In the genomic region with DNA sequence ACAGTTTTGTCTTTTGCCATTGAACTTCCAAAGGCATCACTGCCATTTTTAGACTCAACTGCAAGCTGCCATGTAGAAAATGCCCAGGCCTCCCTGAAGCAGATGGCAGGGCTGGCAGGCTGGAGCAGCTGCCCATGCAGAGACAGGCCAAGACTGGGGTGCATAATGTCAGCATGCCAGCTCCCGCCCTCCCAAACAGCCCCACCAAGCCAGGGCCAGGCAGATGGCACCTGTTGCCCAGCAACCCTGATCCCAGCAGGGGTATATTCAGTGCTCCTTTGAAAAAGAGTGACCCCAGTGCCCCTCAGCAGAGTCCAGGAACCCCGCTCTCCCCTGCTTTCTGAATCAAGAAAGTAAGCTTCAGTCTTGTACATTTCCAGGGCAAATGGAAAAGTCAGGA, we compare ENCODE assay signal across 17 cellular contexts. TPM values are rescaled to one million over a fixed set of nuclear protein-coding genes. Genes with fewer than 3 reads are reported as not detected.
DNase-seq lines count a peak whose midpoint lies in the region; ATAC-seq and TF ChIP-seq lines count a peak whose summit lies in the region.
"Had no signal": no experiment of that assay in that cellular context is flagged by ENCODE, and none has a peak within 500 bp of the region (broad histone marks: within the 10 kb centered on the region; RNA-seq: fewer than 3 reads in every experiment).

No MANE protein-coding gene starts in this region.

- TF ChIP-seq CTCF in PC-9 (conservative IDR thresholded peaks at IDR 0.05), result no peak

- H2AFZ ChIP-seq in PC-9, result no peak overlapping the region

- intact Hi-C loops in left ventricle myocardium superior (cut with micrococcal nuclease) (no loop called here), PC-9 (cut with micrococcal nuclease; ENCODE audit: unreplicated experiment) (no loop called here)

- no peaks in the 10 kb centered on the region for H3K9me2 ChIP-seq in PC-9 (ENCODE audit: insufficient read depth)

- H3K27ac ChIP-seq in PC-9, result no peak overlapping the region
- H3K27ac ChIP-seq: esophagus muscularis mucosa had no signal

- H3K36me3 ChIP-seq in PC-9 (ENCODE audit: low read depth), result no peaks in the 10 kb centered on the region
- H3K36me3 ChIP-seq in MG63, result peaks cover 3% of the 10 kb centered on the region; the same call in 1 of the 2 replicates

- H3K4me3 ChIP-seq in PC-9 (no peak overlapping the region), MG63 (no peak overlapping the region)
- H3K4me3 ChIP-seq: esophagus muscularis mucosa had no signal

- peaks cover 34% of the 10 kb centered on the region; the same call in 1 of the 2 replicates for H3K27me3 ChIP-seq in PC-9 (ENCODE audit: insufficient read depth, low read depth)
- no peaks in the 10 kb centered on the region for H3K27me3 ChIP-seq in MG63
- H3K27me3 ChIP-seq: esophagus muscularis mucosa had no signal

- CTCF ChIA-PET in PC-9 (lab: Charles Lee), result no interaction called here

- POLR2A ChIA-PET in PC-9 (lab: Charles Lee; ENCODE audit: unreplicated experiment), result no interaction called here

- H3F3A ChIP-seq in PC-9 (ENCODE audit: insufficient read depth, low read depth), result no peaks in the 10 kb centered on the region

- no peaks in the 10 kb centered on the region for H3K79me2 ChIP-seq in PC-9 (ENCODE audit: low read depth)

- no TSS peak for BruUV-seq in PC-9 (replicated peaks; lab: Mats Ljungman, UMichigan)

- peaks cover 2% of the 10 kb centered on the region; the same call in 1 of the 2 replicates for H4K20me1 ChIP-seq in PC-9 (ENCODE audit: insufficient read depth)

- H3K4me2 ChIP-seq in PC-9, result no peak overlapping the region

- DNase-seq in C1 segment of cervical spinal cord (lab: John Stamatoyannopoulos, UW), result peak in 9 of 14 donors; percentile 45 to 98 (median 52)
- peak in 36 of 58 donors; percentile 14 to 57 (median 34) for DNase-seq in anterior cingulate cortex (lab: John Stamatoyannopoulos, UW)
- DNase-seq in left ventricle myocardium superior, result peak; percentile 39
- DNase-seq in putamen (ENCODE audit: low spot score), result peak; percentile 47
- no peak for DNase-seq in hepatic stellate cell (ENCODE audit: low spot score)
- no peak for DNase-seq in PC-9
- no peak for DNase-seq in MG63
- DNase-seq: activated effector memory CD4-positive, alpha-beta T cell treated with Interleukin-2 at 50 U/mL for 16 hours; CD4-positive, CD25-positive, alpha-beta regulatory T cell; DMS79 treated with DMSO at 0.1 percent for 48 hours; naive thymus-derived CD8-positive, alpha-beta T cell; NCI-H187 treated with DMSO at 0.1 percent for 48 hours; trophoblast cell had no signal

- H3K4me1 ChIP-seq in PC-9 (replicated peaks; ENCODE audit: insufficient read depth), result no peaks in the 10 kb centered on the region

- ATAC-seq in left ventricle myocardium superior (peak; percentile 53), HG02798 (IDR thresholded peaks at IDR 0.05; ENCODE audit: poor library complexity, unreplicated experiment) (no peak)
- ATAC-seq: naive thymus-derived CD8-positive, alpha-beta T cell had no signal

- peaks cover 9% of the 10 kb centered on the region for H3K9me3 ChIP-seq in PC-9 (ENCODE audit: insufficient read depth, low read depth)
- peaks cover 3% of the 10 kb centered on the region; the same call in 1 of the 2 replicates for H3K9me3 ChIP-seq in MG63

RNA-seq across cellular contexts. Expression of a gene that starts 32.6 kb away (rescaled TPM):
- total RNA-seq in left ventricle myocardium superior (12.2 TPM), PC-9 (2021) (not detected in 2 replicates)
- total RNA-seq in MG63 (2014; rRNA removed; shearing (Covaris generic); ENCODE audit: low replicate concordance), result 1.7 and 2.8 TPM in 2 replicates
- total RNA-seq: CD4-positive, CD25-positive, alpha-beta regulatory T cell; naive thymus-derived CD8-positive, alpha-beta T cell had no signal

RNA-seq across cellular contexts. Expression of a gene that starts 51.1 kb away (rescaled TPM):
- total RNA-seq in left ventricle myocardium superior (not detected), PC-9 (2021) (not detected in 2 replicates)
- total RNA-seq in MG63 (2014; rRNA removed; shearing (Covaris generic); ENCODE audit: low replicate concordance), result not detected in 2 replicates
- total RNA-seq: CD4-positive, CD25-positive, alpha-beta regulatory T cell; esophagus muscularis mucosa; left lobe of liver; naive thymus-derived CD8-positive, alpha-beta T cell; T-helper 1 cell treated with Interleukin-12 subunit alpha and Interleukin-12 subunit beta and Interleukin-4 antibody, amounts not matched to agents 30 ng/mL and 1 ng/mL, for 36 hours had no signal

Comparison
In these comparisons a context has a peak if more than half of its experiments do, and no peak if none do; other contexts are left out.
1. DNase-seq: peak in C1 segment of cervical spinal cord (9 of 14), anterior cingulate cortex (36 of 58), left ventricle myocardium superior (single experiment) and putamen (single experiment); none in hepatic stellate cell (single experiment), PC-9 (0 of 2) and MG63 (single experiment).